Comparison of ENCODE assay signal across 8 cellular contexts in the genomic region with DNA sequence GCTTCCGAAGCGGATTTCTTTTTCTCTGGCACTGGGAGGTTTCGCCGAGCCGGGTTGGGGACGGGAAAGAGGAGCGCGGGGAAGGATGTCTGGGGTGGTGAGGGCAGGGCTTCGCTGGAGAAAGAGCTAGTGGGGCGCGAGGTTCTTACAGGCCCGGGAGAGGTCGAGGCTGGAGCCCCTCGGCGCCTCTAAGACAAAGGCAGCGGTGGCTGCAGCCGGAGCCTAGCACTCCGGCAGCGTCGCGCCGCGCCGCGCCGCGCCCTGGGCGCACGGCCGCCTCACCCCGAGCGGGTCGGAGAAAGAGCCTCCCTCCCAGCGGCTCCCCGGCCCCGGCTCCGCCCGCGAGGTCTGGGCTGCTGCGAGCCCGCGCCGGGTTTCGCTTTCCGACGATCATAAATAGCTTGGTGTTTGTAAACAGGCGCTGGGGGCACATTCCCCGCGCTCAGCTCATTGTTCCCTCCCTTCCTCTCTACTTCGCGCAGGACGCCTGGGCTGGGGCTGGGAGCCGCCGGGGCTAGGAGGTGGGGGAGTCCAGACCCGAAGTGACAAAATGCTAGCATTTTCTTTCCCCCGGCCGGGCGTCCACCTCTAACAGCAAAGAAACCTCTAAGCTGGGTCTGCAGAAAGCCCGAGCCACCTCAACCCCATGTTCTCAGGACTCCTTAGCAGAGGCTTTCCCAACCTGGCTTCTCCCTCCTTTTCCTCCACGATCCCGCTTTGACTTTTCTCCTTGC. TPM values are rescaled to one million over a fixed set of nuclear protein-coding genes. Genes with fewer than 3 reads are reported as not detected.
DNase-seq lines count a peak whose midpoint lies in the region; ATAC-seq, FAIRE-seq and TF ChIP-seq lines count a peak whose summit lies in the region.

No MANE protein-coding gene starts in this region.

- intact Hi-C loops in vagina (cut with DNase I) = loop anchor here (5.0 kb wide), 2 partner anchors 1218 to 1408 kb away; no protein-coding TSS in a partner anchor

- H3K27me3 Mint-ChIP-seq in T-helper 17 cell = peaks cover 71% of the 10 kb centered on the region

- H3K36me3 ChIP-seq in mucosa of stomach (ENCODE audit: control insufficient read depth, insufficient read depth, low read length) (peaks cover 8% of the 10 kb centered on the region), vagina (no peaks in the 10 kb centered on the region)

- peaks cover 18% of the 10 kb centered on the region for H3K4me1 Mint-ChIP-seq in T-helper 17 cell

- peak overlapping the region; percentile 85 for H3K4me3 Mint-ChIP-seq in T-helper 17 cell

- FAIRE-seq in D721Med (lab: Jason Lieb, UNC) = no peak

- H3K27ac Mint-ChIP-seq in T-helper 17 cell = no peak overlapping the region

- H3K4me1 ChIP-seq in mucosa of stomach (ENCODE audit: control insufficient read depth, insufficient read depth, low read length) (no peaks in the 10 kb centered on the region), vagina (peaks cover 6% of the 10 kb centered on the region)

- peaks cover 5% of the 10 kb centered on the region for H3K36me3 Mint-ChIP-seq in T-helper 17 cell (ENCODE audit: low read depth)

- H3K9ac ChIP-seq in mucosa of stomach (ENCODE audit: low read length) = peak overlapping the region; percentile 94

- no peak for TF ChIP-seq CTCF in GM12864 (IDR thresholded peaks at IDR 0.05; ENCODE audit: low read depth, low read length, missing control alignments)
- no peak for TF ChIP-seq CTCF in vagina (IDR thresholded peaks at IDR 0.05)
- no peak for TF ChIP-seq CTCF in D721Med (IDR thresholded peaks at IDR 0.05; ENCODE audit: insufficient read depth, missing control alignments)

- H3K4me3 ChIP-seq in GM12864 (ENCODE audit: low read depth, low read length) = peak overlapping the region; percentile 36
- peak overlapping the region; percentile 92 for H3K4me3 ChIP-seq in mucosa of stomach (ENCODE audit: low read length)
- H3K4me3 ChIP-seq in vagina = peak overlapping the region; percentile 72 to 77

- H3K27ac ChIP-seq in vagina = peak overlapping the region; percentile 98

- peak in 1 of 2 donors; percentile 32 for TF ChIP-seq POLR2A in vagina (IDR thresholded peaks at IDR 0.05)

- ATAC-seq in T-helper 17 cell (no peak), esophagus mucosa (peak; percentile 63)

- H3K27me3 ChIP-seq in mucosa of stomach (ENCODE audit: control insufficient read depth, insufficient read depth, low read length) = no peaks in the 10 kb centered on the region
- no peaks in the 10 kb centered on the region for H3K27me3 ChIP-seq in vagina

- peak; percentile 47 for DNase-seq in AG08395 (ENCODE audit: low spot score)
- no peak for DNase-seq in GM12864 (ENCODE audit: low read depth)
- peak; percentile 44 to 49 for DNase-seq in Kasumi-1 (lab: John Stamatoyannopoulos, UW)
- DNase-seq in T-helper 17 cell = no peak
- no peak for DNase-seq in vagina (ENCODE audit: extremely low spot score in 2 of 2)
- DNase-seq in D721Med (ENCODE audit: insufficient read length, low spot score) = no peak

- no peaks in the 10 kb centered on the region for H3K9me3 ChIP-seq in T-helper 17 cell (ENCODE audit: control insufficient read depth, low read length, poor library complexity, severe bottlenecking)
- no peaks in the 10 kb centered on the region for H3K9me3 ChIP-seq in mucosa of stomach (ENCODE audit: control insufficient read depth, low read length)
- H3K9me3 ChIP-seq in vagina = no peaks in the 10 kb centered on the region

RNA-seq across cellular contexts. Expression of a gene that starts 0.8 kb away (rescaled TPM):
- total RNA-seq in T-helper 17 cell (10 to 100 TPM in 1 of 2 donors, under 1 TPM in 1; 0.80 to 13.4 TPM), esophagus mucosa (31.8 TPM), vagina (80.5 TPM)

Comparison
In these comparisons a context has a peak if more than half of its experiments do, and no peak if none do; other contexts are left out.
1. DNase-seq: peak in AG08395 (single experiment) and Kasumi-1 (2 of 2); none in GM12864 (single experiment), T-helper 17 cell (0 of 3), vagina (0 of 2) and D721Med (single experiment).
2. H3K4me3 ChIP-seq: peak in every context shown above with its lines; median percentile 92 in mucosa of stomach; 74 in vagina; 36 in GM12864.